Comparison of ENCODE assay signal across 17 cellular contexts in the genomic region with DNA sequence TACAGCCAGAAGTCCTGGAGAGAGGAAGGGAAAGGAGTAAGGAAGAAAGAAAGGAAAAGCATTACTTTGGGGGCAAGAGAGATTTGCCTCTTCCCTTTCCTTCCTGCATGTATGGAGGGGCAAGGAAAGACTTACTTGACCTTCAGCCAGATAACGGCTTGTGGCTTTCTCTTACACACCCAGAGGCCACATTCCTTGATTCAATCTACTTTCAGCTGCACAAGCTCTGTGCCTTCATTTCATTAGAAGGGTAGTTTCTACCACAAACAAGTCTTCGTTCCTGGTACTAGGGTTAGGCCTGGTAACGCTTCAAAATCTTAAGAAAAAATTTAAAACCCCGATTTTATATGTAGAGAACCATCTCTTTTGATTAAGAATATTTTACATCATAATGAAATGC.
DNase-seq lines count a peak whose midpoint lies in the region; ATAC-seq and TF ChIP-seq lines count a peak whose summit lies in the region.
"Had no signal": no experiment of that assay in that cellular context is flagged by ENCODE, and none has a peak within 500 bp of the region (broad histone marks: within the 10 kb centered on the region; RNA-seq: fewer than 3 reads in every experiment).

No MANE protein-coding gene starts in this region.

- in situ Hi-C loops in IMR-90 (cut with MboI; ENCODE audit: low sequenced_read_pairs), result loop anchor here (25.0 kb wide), 1 partner anchor 508 kb away; no protein-coding TSS in a partner anchor

- H4K91ac ChIP-seq in IMR-90 (ENCODE audit: insufficient read depth, low read depth, low read length) (no peak overlapping the region), mesenchymal stem cell (ENCODE audit: low read length) (no peak overlapping the region)

- no peak overlapping the region for H2BK12ac ChIP-seq in mesenchymal stem cell (ENCODE audit: low read length in 2 of 2)

- H3K4me3 ChIP-seq in IMR-90 (ENCODE audit: insufficient read depth, low read depth, low read length) (no peak overlapping the region), mesenchymal stem cell (ENCODE audit: insufficient read depth in 1 of 2, low read depth in 1 of 2, low read length in 2 of 2) (no peak overlapping the region)
- H3K4me3 ChIP-seq: BLaER1, GM23248 had no signal

- no TSS peak for BruUV-seq in IMR-90 (replicated peaks; lab: Mats Ljungman, UMichigan)

- H3K9ac ChIP-seq in IMR-90 (ENCODE audit: low read depth, low read length), result no peak overlapping the region
- H3K9ac ChIP-seq in mesenchymal stem cell (ENCODE audit: low read length), result no peak overlapping the region
- H3K9ac ChIP-seq: BLaER1, GM23248 had no signal

- H3K36me3 ChIP-seq in IMR-90 (ENCODE audit: control insufficient read depth, insufficient read depth, low read length) (no peaks in the 10 kb centered on the region), mesenchymal stem cell (ENCODE audit: control insufficient read depth in 1 of 2, insufficient read depth in 2 of 2, low read depth in 1 of 2, low read length in 2 of 2) (no peaks in the 10 kb centered on the region)
- H3K36me3 ChIP-seq: BLaER1 had no signal

- POLR2A ChIA-PET in IMR-90 (lab: Charles Lee; ENCODE audit: unreplicated experiment), result no interaction called here

- dilution Hi-C loops in IMR-90 (cut with HindIII; ENCODE audit: low sequenced_read_pairs, unreplicated experiment), result no loop called here

- H3K4me1 Mint-ChIP-seq in effector memory CD8-positive, alpha-beta T cell (ENCODE audit: low read depth in 2 of 2), result no peaks in the 10 kb centered on the region
- H3K4me1 Mint-ChIP-seq: B cell; CD4-positive, CD25-positive, alpha-beta regulatory T cell had no signal

- H3K9me3 ChIP-seq in IMR-90 (ENCODE audit: control insufficient read depth, insufficient read depth, low read length), result no peaks in the 10 kb centered on the region
- H3K9me3 ChIP-seq in mesenchymal stem cell (ENCODE audit: control insufficient read depth, low read length), result no peaks in the 10 kb centered on the region
- H3K9me3 ChIP-seq: BLaER1, Caco-2 had no signal

- H3K18ac ChIP-seq in IMR-90 (ENCODE audit: low read depth, low read length) (no peak overlapping the region), mesenchymal stem cell (ENCODE audit: low read depth in 1 of 2, low read length in 2 of 2) (no peak overlapping the region)

- H3K79me1 ChIP-seq in IMR-90 (ENCODE audit: low read depth in 1 of 2, low read length in 2 of 2) (no peaks in the 10 kb centered on the region), mesenchymal stem cell (replicated peaks; ENCODE audit: low read length, poor library complexity, severe bottlenecking) (no peaks in the 10 kb centered on the region)

- H3K4me2 ChIP-seq in IMR-90 (ENCODE audit: low read depth, low read length) (no peak overlapping the region), mesenchymal stem cell (ENCODE audit: low read length, poor library complexity, severe bottlenecking) (no peak overlapping the region)
- H3K4me2 ChIP-seq: BLaER1 had no signal

- no peaks in the 10 kb centered on the region for H4K20me1 ChIP-seq in IMR-90 (ENCODE audit: insufficient read depth, low read length)
- H4K20me1 ChIP-seq: BLaER1 had no signal

- peak overlapping the region; percentile 54; the same call in 1 of the 2 replicates for H4K5ac ChIP-seq in IMR-90 (ENCODE audit: low read depth, low read length)

- H2AFZ ChIP-seq in IMR-90 (replicated peaks; ENCODE audit: low read length, poor library complexity) (no peak overlapping the region), mesenchymal stem cell (ENCODE audit: low read depth, low read length) (no peak overlapping the region)
- H2AFZ ChIP-seq: GM23248 had no signal

- intact Hi-C loops in IMR-90 (cut with micrococcal nuclease), result loop anchor here (5.0 kb wide), 2 partner anchors 172 to 452 kb away; no protein-coding TSS in a partner anchor

- H3K4me3 Mint-ChIP-seq in effector memory CD8-positive, alpha-beta T cell, result no peak overlapping the region
- H3K4me3 Mint-ChIP-seq: B cell; CD4-positive, CD25-positive, alpha-beta regulatory T cell; CD8-positive, alpha-beta T cell had no signal

- no peak for TF ChIP-seq CTCF in IMR-90 (conservative IDR thresholded peaks at IDR 0.05; ENCODE audit: low read depth, low read length)

- TF ChIP-seq RAD21 in IMR-90 (IDR thresholded peaks at IDR 0.05; ENCODE audit: low read length), result no peak

- H3K4me1 ChIP-seq in IMR-90 (ENCODE audit: control insufficient read depth, insufficient read depth, low read length), result peaks cover 11% of the 10 kb centered on the region
- H3K4me1 ChIP-seq in mesenchymal stem cell (ENCODE audit: control insufficient read depth, insufficient read depth, low read depth, low read length), result peaks cover 2% of the 10 kb centered on the region
- H3K4me1 ChIP-seq: Caco-2 had no signal

- WGBS in IMR-90 (ENCODE audit: extremely low coverage in 2 of 2, insufficient read length in 1 of 2), 2 experiments, result no CpG with 5 or more reads among the region's 4 CpGs
- WGBS in mesenchymal stem cell, result 83% methylated on average over 3 of the region's 4 CpGs

- H3K27me3 Mint-ChIP-seq in effector memory CD8-positive, alpha-beta T cell, result no peaks in the 10 kb centered on the region
- H3K27me3 Mint-ChIP-seq: B cell; CD4-positive, CD25-positive, alpha-beta regulatory T cell had no signal

- H2AK9ac ChIP-seq in IMR-90 (replicated peaks; ENCODE audit: low read depth, low read length, poor library complexity), result no peak overlapping the region

- H3K9me1 ChIP-seq in IMR-90 (ENCODE audit: insufficient read depth, low read length), result peaks cover 4% of the 10 kb centered on the region; the same call in 1 of the 2 replicates

- no peak for TF ChIP-seq POLR2A in IMR-90 (IDR thresholded peaks at IDR 0.05; ENCODE audit: low read depth, low read length)

- H3K4ac ChIP-seq in IMR-90 (ENCODE audit: low read depth, low read length) (no peak overlapping the region), mesenchymal stem cell (ENCODE audit: low read depth in 1 of 2, low read length in 2 of 2) (no peak overlapping the region)

- H2BK120ac ChIP-seq in IMR-90 (ENCODE audit: low read depth, low read length) (no peak overlapping the region), mesenchymal stem cell (ENCODE audit: low read depth, low read length) (no peak overlapping the region)

- H4K8ac ChIP-seq in IMR-90 (ENCODE audit: low read depth in 2 of 2, low read length in 2 of 2), result 0 out of 4 replicates have a peak overlapping the region, but pooled peaks of 1 of the 2 experiments have one; percentile 8
- H4K8ac ChIP-seq in mesenchymal stem cell (ENCODE audit: low read length), result no peak overlapping the region

- CTCF ChIA-PET in IMR-90 (lab: Yijun Ruan, JAX), result no interaction called here

- H2BK15ac ChIP-seq in IMR-90 (ENCODE audit: low read depth, low read length) (no peak overlapping the region), mesenchymal stem cell (ENCODE audit: low read depth, poor library complexity, severe bottlenecking) (no peak overlapping the region)

- ATAC-seq in IMR-90 (ENCODE audit: low read depth), result no peak
- no peak for ATAC-seq in effector memory CD8-positive, alpha-beta T cell (replicated peaks)
- no peak for ATAC-seq in GM19467 (IDR thresholded peaks at IDR 0.05; ENCODE audit: unreplicated experiment)
- ATAC-seq: CD8-positive, alpha-beta T cell had no signal

- no peak overlapping the region for H2AK5ac ChIP-seq in IMR-90 (ENCODE audit: low read depth, low read length)
- H2AK5ac ChIP-seq in mesenchymal stem cell (ENCODE audit: low read length, severe bottlenecking), result peak overlapping the region; percentile 69

- H3K23ac ChIP-seq in IMR-90 (ENCODE audit: low read depth, low read length), result no peak overlapping the region
- no peak overlapping the region for H3K23ac ChIP-seq in mesenchymal stem cell (ENCODE audit: low read length in 2 of 2)

- H3K27me3 ChIP-seq in IMR-90 (ENCODE audit: control insufficient read depth, insufficient read depth, low read length), result no peaks in the 10 kb centered on the region
- H3K27me3 ChIP-seq in mesenchymal stem cell (ENCODE audit: control insufficient read depth in 1 of 2, insufficient read depth in 1 of 2, low read length in 2 of 2), result no peaks in the 10 kb centered on the region
- H3K27me3 ChIP-seq: BLaER1 had no signal

- H3K27ac Mint-ChIP-seq in effector memory CD8-positive, alpha-beta T cell, result no peak overlapping the region
- H3K27ac Mint-ChIP-seq: B cell; CD4-positive, CD25-positive, alpha-beta regulatory T cell; CD8-positive, alpha-beta T cell had no signal

- peaks cover 10 to 24% of the 10 kb centered on the region in 2 donors for H3K9me3 Mint-ChIP-seq in effector memory CD8-positive, alpha-beta T cell

- no peak overlapping the region for H2BK5ac ChIP-seq in IMR-90 (ENCODE audit: low read depth, low read length, poor library complexity, severe bottlenecking)
- H2BK5ac ChIP-seq in mesenchymal stem cell (ENCODE audit: low read depth, low read length, poor library complexity, severe bottlenecking), result no peak overlapping the region

- H3K56ac ChIP-seq in IMR-90 (ENCODE audit: extremely low read depth, insufficient read depth, low read length), result no peak overlapping the region

- H3K14ac ChIP-seq in IMR-90 (replicated peaks; ENCODE audit: low read depth, low read length) (no peak overlapping the region), mesenchymal stem cell (ENCODE audit: low read length in 2 of 2) (no peak overlapping the region)

- no peak overlapping the region for H2BK20ac ChIP-seq in IMR-90 (ENCODE audit: low read depth, low read length)

- no peaks in the 10 kb centered on the region for H3K36me3 Mint-ChIP-seq in effector memory CD8-positive, alpha-beta T cell (ENCODE audit: insufficient read depth)
- H3K36me3 Mint-ChIP-seq: CD4-positive, CD25-positive, alpha-beta regulatory T cell; CD8-positive, alpha-beta T cell had no signal

- H3K27ac ChIP-seq in IMR-90 (ENCODE audit: insufficient read depth, low read length) (no peak overlapping the region), mesenchymal stem cell (ENCODE audit: low read length, poor library complexity, severe bottlenecking) (no peak overlapping the region)
- H3K27ac ChIP-seq: BLaER1, C4-2B, GM23248 had no signal

- DNase-seq in IMR-90 (no peak), OCI-M1 (lab: John Stamatoyannopoulos, UW) (peak; percentile 62), mesenchymal stem cell (no peak), medulla oblongata (ENCODE audit: extremely low spot score) (no peak)
- DNase-seq in effector memory CD8-positive, alpha-beta T cell, result no peak
- DNase-seq: Caco-2; CD4-positive, CD25-positive, alpha-beta regulatory T cell; CD8-positive, alpha-beta T cell; DMS79; GF-D8; GM23248; H7; HCEC 1CT had no signal

TF ChIP-seq in IMR-90, 13 proteins besides CTCF, POLR2A, EP300 and RAD21:
- TF ChIP-seq SMC3 (IDR thresholded peaks at IDR 0.05; ENCODE audit: low read depth, low read length) (no peak), MXI1 (IDR thresholded peaks at IDR 0.05; ENCODE audit: borderline replicate concordance, low read depth, low read length) (no peak), USF2 (IDR thresholded peaks at IDR 0.05; ENCODE audit: low read depth, low read length) (no peak), MAFK (IDR thresholded peaks at IDR 0.05; ENCODE audit: low read depth, low read length) (no peak)
